Comparison of ENCODE assay signal across 1 cellular context in the genomic region with DNA sequence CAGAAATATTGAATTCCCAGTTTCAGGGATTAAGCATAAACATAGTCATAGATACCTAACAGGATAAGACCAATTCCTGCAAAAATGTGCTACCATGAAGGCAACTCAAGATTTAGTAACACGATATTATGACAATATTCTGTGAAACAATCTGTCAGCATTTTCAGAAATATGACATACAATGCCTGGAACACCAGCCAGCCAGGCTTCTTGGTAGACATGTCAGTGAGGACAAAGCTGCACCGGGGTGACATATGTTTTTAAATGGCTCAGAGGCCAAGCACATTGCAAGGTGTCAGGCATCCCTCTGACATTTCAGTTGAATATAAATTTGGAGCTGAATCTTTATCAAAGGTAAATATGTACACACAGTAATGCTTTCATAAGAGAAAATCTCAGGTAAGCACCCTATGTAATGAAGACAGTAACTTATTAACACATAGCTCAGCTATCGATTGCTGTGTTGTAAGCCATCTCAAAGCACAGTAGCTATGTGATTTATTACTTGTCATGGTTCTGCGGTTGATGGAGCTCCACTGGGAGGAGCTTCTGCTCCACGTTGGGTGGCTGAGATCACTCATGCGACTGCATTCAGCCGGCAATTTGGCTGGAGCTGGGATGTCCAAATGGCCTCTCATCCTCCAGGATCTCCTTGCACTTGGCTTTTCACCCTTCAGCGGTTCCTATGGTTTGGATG.
TF ChIP-seq lines count a peak whose summit lies in the region.

No MANE protein-coding gene starts in this region.

TF ChIP-seq in HepG2, 621 proteins besides CTCF, POLR2A, EP300 and RAD21 (continued from another document):
- TF ChIP-seq, protein P1, sequence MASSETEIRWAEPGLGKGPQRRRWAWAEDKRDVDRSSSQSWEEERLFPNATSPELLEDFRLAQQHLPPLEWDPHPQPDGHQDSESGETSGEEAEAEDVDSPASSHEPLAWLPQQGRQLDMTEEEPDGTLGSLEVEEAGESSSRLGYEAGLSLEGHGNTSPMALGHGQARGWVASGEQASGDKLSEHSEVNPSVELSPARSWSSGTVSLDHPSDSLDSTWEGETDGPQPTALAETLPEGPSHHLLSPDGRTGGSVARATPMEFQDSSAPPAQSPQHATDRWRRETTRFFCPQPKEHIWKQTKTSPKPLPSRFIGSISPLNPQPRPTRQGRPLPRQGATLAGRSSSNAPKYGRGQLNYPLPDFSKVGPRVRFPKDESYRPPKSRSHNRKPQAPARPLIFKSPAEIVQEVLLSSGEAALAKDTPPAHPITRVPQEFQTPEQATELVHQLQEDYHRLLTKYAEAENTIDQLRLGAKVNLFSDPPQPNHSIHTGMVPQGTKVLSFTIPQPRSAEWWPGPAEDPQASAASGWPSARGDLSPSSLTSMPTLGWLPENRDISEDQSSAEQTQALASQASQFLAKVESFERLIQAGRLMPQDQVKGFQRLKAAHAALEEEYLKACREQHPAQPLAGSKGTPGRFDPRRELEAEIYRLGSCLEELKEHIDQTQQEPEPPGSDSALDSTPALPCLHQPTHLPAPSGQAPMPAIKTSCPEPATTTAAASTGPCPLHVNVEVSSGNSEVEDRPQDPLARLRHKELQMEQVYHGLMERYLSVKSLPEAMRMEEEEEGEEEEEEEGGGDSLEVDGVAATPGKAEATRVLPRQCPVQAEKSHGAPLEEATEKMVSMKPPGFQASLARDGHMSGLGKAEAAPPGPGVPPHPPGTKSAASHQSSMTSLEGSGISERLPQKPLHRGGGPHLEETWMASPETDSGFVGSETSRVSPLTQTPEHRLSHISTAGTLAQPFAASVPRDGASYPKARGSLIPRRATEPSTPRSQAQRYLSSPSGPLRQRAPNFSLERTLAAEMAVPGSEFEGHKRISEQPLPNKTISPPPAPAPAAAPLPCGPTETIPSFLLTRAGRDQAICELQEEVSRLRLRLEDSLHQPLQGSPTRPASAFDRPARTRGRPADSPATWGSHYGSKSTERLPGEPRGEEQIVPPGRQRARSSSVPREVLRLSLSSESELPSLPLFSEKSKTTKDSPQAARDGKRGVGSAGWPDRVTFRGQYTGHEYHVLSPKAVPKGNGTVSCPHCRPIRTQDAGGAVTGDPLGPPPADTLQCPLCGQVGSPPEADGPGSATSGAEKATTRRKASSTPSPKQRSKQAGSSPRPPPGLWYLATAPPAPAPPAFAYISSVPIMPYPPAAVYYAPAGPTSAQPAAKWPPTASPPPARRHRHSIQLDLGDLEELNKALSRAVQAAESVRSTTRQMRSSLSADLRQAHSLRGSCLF (CRISPR knock-in tag; IDR thresholded peaks at IDR 0.05; ENCODE audit: borderline replicate concordance) = no peak
- peak; percentile 82; the same call in 1 of the 2 replicates for TF ChIP-seq MEIS2 (CRISPR knock-in tag; IDR thresholded peaks at IDR 0.05)
- TF ChIP-seq FOXP4 (CRISPR knock-in tag; IDR thresholded peaks at IDR 0.05) = 0 out of 2 replicates have a peak, but pooled peaks have one; percentile 16
- TF ChIP-seq, protein P2, sequence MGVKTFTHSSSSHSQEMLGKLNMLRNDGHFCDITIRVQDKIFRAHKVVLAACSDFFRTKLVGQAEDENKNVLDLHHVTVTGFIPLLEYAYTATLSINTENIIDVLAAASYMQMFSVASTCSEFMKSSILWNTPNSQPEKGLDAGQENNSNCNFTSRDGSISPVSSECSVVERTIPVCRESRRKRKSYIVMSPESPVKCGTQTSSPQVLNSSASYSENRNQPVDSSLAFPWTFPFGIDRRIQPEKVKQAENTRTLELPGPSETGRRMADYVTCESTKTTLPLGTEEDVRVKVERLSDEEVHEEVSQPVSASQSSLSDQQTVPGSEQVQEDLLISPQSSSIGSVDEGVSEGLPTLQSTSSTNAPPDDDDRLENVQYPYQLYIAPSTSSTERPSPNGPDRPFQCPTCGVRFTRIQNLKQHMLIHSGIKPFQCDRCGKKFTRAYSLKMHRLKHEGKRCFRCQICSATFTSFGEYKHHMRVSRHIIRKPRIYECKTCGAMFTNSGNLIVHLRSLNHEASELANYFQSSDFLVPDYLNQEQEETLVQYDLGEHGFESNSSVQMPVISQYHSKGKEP (CRISPR knock-in tag; IDR thresholded peaks at IDR 0.05) = no peak
- 0 out of 2 replicates have a peak, but pooled peaks have one; percentile 28 for TF ChIP-seq ZBTB39 (CRISPR knock-in tag; IDR thresholded peaks at IDR 0.05)
- TF ChIP-seq SUZ12 (IDR thresholded peaks at IDR 0.05; ENCODE audit: low read depth, low read length) = no peak
- peak; percentile 17; the same call in 1 of the 2 replicates for TF ChIP-seq CEBPB (IDR thresholded peaks at IDR 0.05; ENCODE audit: borderline replicate concordance, low read depth, low read length)
- no peak for TF ChIP-seq NFE2L2 (IDR thresholded peaks at IDR 0.05; ENCODE audit: low read length)
- TF ChIP-seq DMAP1 (CRISPR knock-in tag; IDR thresholded peaks at IDR 0.05) = no peak
- peak; percentile 15; the same call in 1 of the 2 replicates for TF ChIP-seq ZMYM4 (CRISPR knock-in tag; IDR thresholded peaks at IDR 0.05)
- TF ChIP-seq RARG (CRISPR knock-in tag; IDR thresholded peaks at IDR 0.05; ENCODE audit: low read depth) = no peak
- TF ChIP-seq HNRNPLL (IDR thresholded peaks at IDR 0.05; ENCODE audit: low read depth, low read length, poor library complexity, severe bottlenecking) = no peak
- no peak for TF ChIP-seq AGO1 (IDR thresholded peaks at IDR 0.05; ENCODE audit: low read depth, low read length, poor library complexity, severe bottlenecking)
- TF ChIP-seq ZNF713 (CRISPR knock-in tag; IDR thresholded peaks at IDR 0.05) = no peak
- TF ChIP-seq DRAP1 (CRISPR knock-in tag; IDR thresholded peaks at IDR 0.05) = no peak
- TF ChIP-seq MIER3 (CRISPR knock-in tag; IDR thresholded peaks at IDR 0.05; ENCODE audit: borderline replicate concordance) = no peak
- TF ChIP-seq CREB1 (IDR thresholded peaks at IDR 0.05) = no peak
- 0 out of 2 replicates have a peak, but pooled peaks have one; percentile 26 for TF ChIP-seq CREB1 (CRISPR knock-in tag; IDR thresholded peaks at IDR 0.05)
- no peak for TF ChIP-seq ZSCAN20 (CRISPR knock-in tag; IDR thresholded peaks at IDR 0.05; ENCODE audit: borderline replicate concordance)
- TF ChIP-seq EZH2 (conservative IDR thresholded peaks at IDR 0.05; ENCODE audit: low read depth, low read length) = no peak
- no peak for TF ChIP-seq FOSL1 (CRISPR knock-in tag; IDR thresholded peaks at IDR 0.05; ENCODE audit: borderline replicate concordance)
- TF ChIP-seq NAIF1 (CRISPR knock-in tag; IDR thresholded peaks at IDR 0.05; ENCODE audit: borderline replicate concordance) = no peak
- TF ChIP-seq TBX2 (CRISPR knock-in tag; IDR thresholded peaks at IDR 0.05; ENCODE audit: borderline replicate concordance) = no peak
- TF ChIP-seq ZNF577 (CRISPR knock-in tag; IDR thresholded peaks at IDR 0.05; ENCODE audit: borderline replicate concordance, low read depth) = no peak
- peak; percentile 57 for TF ChIP-seq STAG1 (CRISPR knock-in tag; IDR thresholded peaks at IDR 0.05)
- peak; percentile 28; the same call in 1 of the 2 replicates for TF ChIP-seq NCOA2 (CRISPR knock-in tag; IDR thresholded peaks at IDR 0.05)
